Comparison of ENCODE assay signal across 25 cellular contexts in the genomic region with DNA sequence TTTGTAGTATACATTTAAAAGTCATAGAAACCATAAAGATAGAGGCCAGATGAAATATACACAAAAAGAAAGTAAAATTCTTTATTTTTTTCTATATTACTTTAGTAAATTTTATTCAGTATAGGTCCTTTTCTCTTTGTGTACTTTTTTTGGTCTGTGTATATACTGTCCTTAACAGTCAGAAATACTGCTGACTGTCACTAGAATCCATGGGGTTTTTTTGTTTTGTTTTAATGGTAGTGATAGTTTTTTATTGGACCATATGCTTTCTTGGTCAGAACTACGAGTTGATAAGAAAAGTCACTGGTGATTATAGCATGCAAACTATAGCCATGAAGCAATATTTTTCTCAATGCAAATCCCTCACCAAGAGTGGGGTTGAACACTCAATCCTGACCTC.
DNase-seq lines count a peak whose midpoint lies in the region; ATAC-seq, FAIRE-seq and TF ChIP-seq lines count a peak whose summit lies in the region.
"Had no signal": no experiment of that assay in that cellular context is flagged by ENCODE, and none has a peak within 500 bp of the region (broad histone marks: within the 10 kb centered on the region; RNA-seq: fewer than 3 reads in every experiment).

No MANE protein-coding gene starts in this region.

- no peak for TF ChIP-seq RAD21 in A549 (conservative IDR thresholded peaks at IDR 0.05 in 1 of 2, IDR thresholded peaks at IDR 0.05 in 1 of 2)

- ATAC-seq in A549 (no peak), GM19395 (IDR thresholded peaks at IDR 0.05; ENCODE audit: unreplicated experiment) (no peak)
- ATAC-seq: K562 had no signal

- peaks cover 26% of the 10 kb centered on the region for H3K9me3 Mint-ChIP-seq in mesothelial cell of epicardium

- POLR2A ChIA-PET in A549 (lab: Yijun Ruan, JAX), result no interaction called here

- H3K4me3 Mint-ChIP-seq in mesothelial cell of epicardium, result no peak overlapping the region
- H3K4me3 Mint-ChIP-seq: CD4-positive, CD25-positive, alpha-beta regulatory T cell; CD8-positive, alpha-beta memory T cell had no signal

- no peak for TF ChIP-seq EP300 in A549 (IDR thresholded peaks at IDR 0.05)

- no peak overlapping the region for H3K4me2 ChIP-seq in A549

- H3K27ac Mint-ChIP-seq in mesothelial cell of epicardium, result peak overlapping the region; percentile 64
- H3K27ac Mint-ChIP-seq: CD4-positive, CD25-positive, alpha-beta regulatory T cell; CD8-positive, alpha-beta memory T cell had no signal

- 79% methylated on average over 1 of the region's 1 CpG for WGBS in A549 (ENCODE audit: missing lambda C conversion rate)

- TF ChIP-seq POLR2A in A549 (IDR thresholded peaks at IDR 0.05; ENCODE audit: low read length), result no peak

- H3K27ac ChIP-seq in A549, result no peak overlapping the region
- H3K27ac ChIP-seq in VCaP, result peak overlapping the region; percentile 65
- no peak overlapping the region for H3K27ac ChIP-seq in effector memory CD4-positive, alpha-beta T cell (ENCODE audit: insufficient read depth, low read length, poor library complexity, severe bottlenecking)
- H3K27ac ChIP-seq: HL-60 had no signal

- CTCF ChIA-PET in A549 (lab: Yijun Ruan, JAX), result no interaction called here

- peaks cover 19% of the 10 kb centered on the region for H3K4me1 Mint-ChIP-seq in mesothelial cell of epicardium
- H3K4me1 Mint-ChIP-seq: CD4-positive, CD25-positive, alpha-beta regulatory T cell; CD8-positive, alpha-beta memory T cell had no signal

- H3K27me3 Mint-ChIP-seq in mesothelial cell of epicardium (ENCODE audit: low read depth), result no peaks in the 10 kb centered on the region
- H3K27me3 Mint-ChIP-seq: CD4-positive, CD25-positive, alpha-beta regulatory T cell had no signal

- TF ChIP-seq CTCF in A549 (IDR thresholded peaks at IDR 0.05) (no peak), VCaP (conservative IDR thresholded peaks at IDR 0.05) (no peak), mesothelial cell of epicardium (IDR thresholded peaks at IDR 0.05; ENCODE audit: unreplicated experiment) (no peak)

- H3K4me3 ChIP-seq in A549, result no peak overlapping the region
- H3K4me3 ChIP-seq in effector memory CD4-positive, alpha-beta T cell (ENCODE audit: insufficient read depth, low read depth, low read length, poor library complexity, severe bottlenecking), result no peak overlapping the region
- H3K4me3 ChIP-seq: HAP-1, K562 had no signal

- no peaks in the 10 kb centered on the region for H3K9me3 ChIP-seq in A549
- no peaks in the 10 kb centered on the region for H3K9me3 ChIP-seq in effector memory CD4-positive, alpha-beta T cell (ENCODE audit: control insufficient read depth, low read length)
- H3K9me3 ChIP-seq: BE2C, HAP-1 had no signal

- no peaks in the 10 kb centered on the region for H3K36me3 ChIP-seq in effector memory CD4-positive, alpha-beta T cell (ENCODE audit: control insufficient read depth, insufficient read depth, low read length)
- H3K36me3 ChIP-seq: BE2C, HAP-1 had no signal

- H3K4me1 ChIP-seq in A549, result no peaks in the 10 kb centered on the region
- H3K4me1 ChIP-seq in effector memory CD4-positive, alpha-beta T cell (ENCODE audit: control insufficient read depth, insufficient read depth, low read length, poor library complexity, severe bottlenecking), result no peaks in the 10 kb centered on the region
- H3K4me1 ChIP-seq: BE2C, HAP-1 had no signal

- no peak for FAIRE-seq in A549 (lab: Jason Lieb, UNC)
- FAIRE-seq: GM12891, H1, K562 had no signal

- peaks cover 26% of the 10 kb centered on the region for H3K36me3 Mint-ChIP-seq in mesothelial cell of epicardium
- H3K36me3 Mint-ChIP-seq: CD4-positive, CD25-positive, alpha-beta regulatory T cell; CD8-positive, alpha-beta memory T cell had no signal

- no peaks in the 10 kb centered on the region for H3K27me3 ChIP-seq in effector memory CD4-positive, alpha-beta T cell (replicated peaks; ENCODE audit: control insufficient read depth, insufficient read depth, low read length, poor library complexity, severe bottlenecking)
- H3K27me3 ChIP-seq: BE2C had no signal

- DNase-seq in A549 (ENCODE audit: low read depth in 1 of 2, low spot score in 1 of 2), result no peak
- peak; percentile 23 for DNase-seq in NCI-H69 (lab: John Stamatoyannopoulos, UW)
- DNase-seq in mesothelial cell of epicardium (ENCODE audit: low spot score in 2 of 2, unreplicated experiment in 2 of 2), result no peak
- DNase-seq in effector memory CD4-positive, alpha-beta T cell, result no peak
- DNase-seq in midbrain (lab: John Stamatoyannopoulos, UW), result no peak
- no peak for DNase-seq in NK-92 (lab: John Stamatoyannopoulos, UW; ENCODE audit: unreplicated experiment)
- DNase-seq: 8988T; ACHN; BE2C; C1 segment of cervical spinal cord; CD4-positive, CD25-positive, alpha-beta regulatory T cell; CD8-positive, alpha-beta memory T cell; COR-L47; DMS 273 treated with DMSO at 0.1 percent for 48 hours; DMS53; DND-41; EL; IMR-90 had no signal

TF ChIP-seq in A549, 52 proteins besides CTCF, POLR2A, EP300 and RAD21:
- TF ChIP-seq MAFK (IDR thresholded peaks at IDR 0.05; ENCODE audit: partially characterized antibody) (peak; percentile 1), EHF (CRISPR knock-in tag; IDR thresholded peaks at IDR 0.05) (no peak), CHD4 (IDR thresholded peaks at IDR 0.05; ENCODE audit: borderline replicate concordance) (no peak), MAZ (IDR thresholded peaks at IDR 0.05; ENCODE audit: borderline replicate concordance, low read depth, low read length) (no peak), CBX8 (IDR thresholded peaks at IDR 0.05) (no peak)
TF ChIP-seq in A549: peak in this region for 1.
